ENCODE assay signal across 8 cellular contexts in genomic region chr3:47476330-47476626, GRCh38. TPM values are rescaled to one million over a fixed set of nuclear protein-coding genes. Genes with fewer than 3 reads are reported as not detected.
DNase-seq lines count a peak whose midpoint lies in the region; ATAC-seq and TF ChIP-seq lines count a peak whose summit lies in the region.

No MANE protein-coding gene starts in this region.

- CTCF ChIA-PET in activated CD8-positive, alpha-beta memory T cell treated with anti-CD3 and anti-CD28 coated beads, Interleukin-2, amount 10 ng/mL, durations not matched to agents 7 days and 5 days (lab: Charles Lee) = interaction anchor here (0.7 to 4.2 kb wide), 8 partner anchors 20 to 72 kb away, joined by 3 to 89 read pairs (median 3); no protein-coding TSS in a partner anchor

- TF ChIP-seq RAD21 in liver (IDR thresholded peaks at IDR 0.05) = no peak

- peak overlapping the region; percentile 41 to 94 for H3K27ac ChIP-seq in liver (ENCODE audit: low read depth in 1 of 2, low read length in 2 of 2)
- peak overlapping the region; percentile 75 for H3K27ac ChIP-seq in thymus (ENCODE audit: low read depth)

- peaks cover 31% of the 10 kb centered on the region for H3K4me1 Mint-ChIP-seq in activated CD8-positive, alpha-beta memory T cell treated with anti-CD3 and anti-CD28 coated beads, Interleukin-2, amount 10 ng/mL, durations not matched to agents 7 days and 5 days

- TF ChIP-seq CTCF in liver (IDR thresholded peaks at IDR 0.05; ENCODE audit: low read depth, low read length, missing input control) = no peak

- H3K4me1 ChIP-seq in adipocyte (ENCODE audit: control insufficient read depth, insufficient read depth, low read length) (peaks cover 21% of the 10 kb centered on the region), liver (ENCODE audit: control insufficient read depth in 4 of 4, insufficient read depth in 4 of 4, low read length in 3 of 4) (peaks cover 6 to 28% (median 14%) of the 10 kb centered on the region in 4 donors), thymus (ENCODE audit: control insufficient read depth, insufficient read depth, low read length) (peaks cover 8% of the 10 kb centered on the region)

- H3K27ac Mint-ChIP-seq in activated CD8-positive, alpha-beta memory T cell treated with anti-CD3 and anti-CD28 coated beads, Interleukin-2, amount 10 ng/mL, durations not matched to agents 7 days and 5 days = peak overlapping the region; percentile 81

- peaks cover 6% of the 10 kb centered on the region for H3K36me3 Mint-ChIP-seq in activated CD8-positive, alpha-beta memory T cell treated with anti-CD3 and anti-CD28 coated beads, Interleukin-2, amount 10 ng/mL, durations not matched to agents 7 days and 5 days

- H3K27me3 Mint-ChIP-seq in activated CD8-positive, alpha-beta memory T cell treated with anti-CD3 and anti-CD28 coated beads, Interleukin-2, amount 10 ng/mL, durations not matched to agents 7 days and 5 days = no peaks in the 10 kb centered on the region

- DNase-seq in activated CD8-positive, alpha-beta memory T cell treated with anti-CD3 and anti-CD28 coated beads, Interleukin-2, amount 10 ng/mL, durations not matched to agents 7 days and 5 days = no peak
- DNase-seq in activated CD8-positive, alpha-beta memory T cell treated with anti-CD3 and anti-CD28 coated beads for 24 hours = no peak
- DNase-seq in adipocyte (ENCODE audit: low read depth) = no peak

- H3K27me3 ChIP-seq in adipocyte (replicated peaks; ENCODE audit: control insufficient read depth, insufficient read depth, low read length) (no peaks in the 10 kb centered on the region), liver (ENCODE audit: control insufficient read depth in 4 of 4, insufficient read depth in 4 of 4, low read length in 3 of 4) (no peaks in the 10 kb centered on the region), thymus (ENCODE audit: control insufficient read depth, insufficient read depth) (no peaks in the 10 kb centered on the region)

- H3K9ac ChIP-seq in adipocyte (ENCODE audit: low read length) = peak overlapping the region; percentile 96
- peak overlapping the region in 1 of 2 donors; percentile 30 for H3K9ac ChIP-seq in liver (ENCODE audit: low read depth in 1 of 2, low read length in 2 of 2)

- H3K9me3 ChIP-seq in adipocyte (ENCODE audit: control insufficient read depth, low read length) (no peaks in the 10 kb centered on the region), liver (ENCODE audit: control insufficient read depth in 4 of 4, low read length in 3 of 4) (no peaks in the 10 kb centered on the region), thymus (ENCODE audit: control insufficient read depth) (no peaks in the 10 kb centered on the region)

- no peak for ATAC-seq in activated CD8-positive, alpha-beta memory T cell treated with anti-CD3 and anti-CD28 coated beads, Interleukin-2, amount 10 ng/mL, durations not matched to agents 7 days and 5 days
- ATAC-seq in GM19395 (IDR thresholded peaks at IDR 0.05; ENCODE audit: unreplicated experiment) (no peak), HG02678 (IDR thresholded peaks at IDR 0.05; ENCODE audit: unreplicated experiment) (no peak), HG02970 (IDR thresholded peaks at IDR 0.05; ENCODE audit: low FRiP score, unreplicated experiment) (no peak)

- peak overlapping the region; percentile 89 for H3K4me3 Mint-ChIP-seq in activated CD8-positive, alpha-beta memory T cell treated with anti-CD3 and anti-CD28 coated beads, Interleukin-2, amount 10 ng/mL, durations not matched to agents 7 days and 5 days

- H3K4me3 ChIP-seq in adipocyte (ENCODE audit: low read length) (peak overlapping the region; percentile 99), liver (ENCODE audit: low read depth in 1 of 3, low read length in 3 of 3) (peak overlapping the region; percentile 33 to 92 (median 41)), thymus (ENCODE audit: low read length) (peak overlapping the region; percentile 98)

- H3K36me3 ChIP-seq in adipocyte (ENCODE audit: control insufficient read depth, insufficient read depth, low read length, severe bottlenecking) (no peaks in the 10 kb centered on the region), liver (ENCODE audit: control insufficient read depth in 4 of 4, insufficient read depth in 3 of 4, low read depth in 1 of 4, low read length in 3 of 4) (no peaks in the 10 kb centered on the region), thymus (ENCODE audit: control insufficient read depth, insufficient read depth) (no peaks in the 10 kb centered on the region)

- 63% methylated on average over 5 of the region's 5 CpGs for WGBS in liver
- 74% methylated on average over 5 of the region's 5 CpGs for WGBS in thymus

- no peaks in the 10 kb centered on the region for H3K9me3 Mint-ChIP-seq in activated CD8-positive, alpha-beta memory T cell treated with anti-CD3 and anti-CD28 coated beads, Interleukin-2, amount 10 ng/mL, durations not matched to agents 7 days and 5 days (ENCODE audit: low read depth)

TF ChIP-seq in liver, 16 proteins besides CTCF, POLR2A, EP300 and RAD21:
- TF ChIP-seq SP1 (IDR thresholded peaks at IDR 0.05) (no peak), JUND (IDR thresholded peaks at IDR 0.05) (no peak), ATF3 (IDR thresholded peaks at IDR 0.05) (no peak), MAX (IDR thresholded peaks at IDR 0.05) (no peak), NR2F2 (IDR thresholded peaks at IDR 0.05) (no peak), ZBTB33 (IDR thresholded peaks at IDR 0.05) (no peak), RXRA (IDR thresholded peaks at IDR 0.05) (no peak), YY1 (IDR thresholded peaks at IDR 0.05) (no peak), GABPA (IDR thresholded peaks at IDR 0.05 in 1 of 2, conservative IDR thresholded peaks at IDR 0.05 in 1 of 2) (no peak), TAF1 (conservative IDR thresholded peaks at IDR 0.05) (no peak), EGR1 (IDR thresholded peaks at IDR 0.05; ENCODE audit: low read depth in 2 of 2) (no peak), HNF4A (conservative IDR thresholded peaks at IDR 0.05) (no peak), HNF4G (IDR thresholded peaks at IDR 0.05) (no peak), REST (IDR thresholded peaks at IDR 0.05) (no peak)

RNA-seq across cellular contexts. Expression of gene SCAP, which starts 0.5 kb away (rescaled TPM):
- total RNA-seq in activated CD8-positive, alpha-beta memory T cell treated with anti-CD3 and anti-CD28 coated beads, Interleukin-2, amount 10 ng/mL, durations not matched to agents 7 days and 5 days = 10 to 100 TPM; 65.5 to 69.2 TPM
- total RNA-seq in liver = 10 to 100 TPM; 56.2 to 84.8 TPM
- polyA plus RNA-seq in liver = 10 to 100 TPM; 25.9 to 62.4 TPM
- 40.5 TPM for polyA plus RNA-seq in thymus

RNA-seq across cellular contexts. Expression of gene ELP6, which starts 37.2 kb away (rescaled TPM):
- total RNA-seq in activated CD8-positive, alpha-beta memory T cell treated with anti-CD3 and anti-CD28 coated beads, Interleukin-2, amount 10 ng/mL, durations not matched to agents 7 days and 5 days = 10 to 100 TPM; 46.6 to 48.8 TPM
- total RNA-seq in liver = 10 to 100 TPM; 18.8 to 21.4 TPM
- polyA plus RNA-seq in liver (10 to 100 TPM; 19.4 to 19.7 TPM), thymus (28.0 TPM)

Comparison
In these comparisons a context has a peak if more than half of its experiments do, and no peak if none do; other contexts are left out.
1. H3K4me3 ChIP-seq: peak in every context shown above with its lines; median percentile 99 in adipocyte; 98 in thymus; 41 in liver.